ENCODE assay signal across 8 cellular contexts in the genomic region with DNA sequence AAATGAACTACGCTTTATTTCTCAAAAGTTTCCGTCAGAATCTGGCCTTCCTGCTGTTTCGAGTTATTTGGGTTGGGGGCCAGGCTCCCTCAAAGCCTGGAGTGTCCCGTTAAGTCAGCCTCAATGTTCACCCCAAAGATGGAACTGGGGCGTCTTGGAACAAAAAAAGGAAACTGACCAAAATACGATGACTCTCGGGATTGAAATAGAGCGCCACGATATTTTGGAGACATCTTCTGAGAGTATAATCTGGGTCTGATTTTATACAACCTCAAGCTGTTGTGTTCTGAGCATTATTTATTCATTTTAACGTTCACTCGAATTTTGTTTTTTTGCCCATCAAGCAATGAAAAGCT. TPM values are rescaled to one million over a fixed set of nuclear protein-coding genes. Genes with fewer than 3 reads are reported as not detected.
DNase-seq lines count a peak whose midpoint lies in the region; FAIRE-seq and TF ChIP-seq lines count a peak whose summit lies in the region.

No MANE protein-coding gene starts in this region.

- H3K36me3 ChIP-seq in SJSA1 (no peaks in the 10 kb centered on the region), trophoblast cell (ENCODE audit: control insufficient read depth in 1 of 2, insufficient read depth in 2 of 2, low read length in 2 of 2) (no peaks in the 10 kb centered on the region)

- peak overlapping the region; percentile 67 for H3K4me2 ChIP-seq in trophoblast cell (ENCODE audit: low read length)

- no peak overlapping the region for H4K8ac ChIP-seq in trophoblast cell (ENCODE audit: low read depth, low read length)

- no peak overlapping the region for H4K12ac ChIP-seq in trophoblast cell (ENCODE audit: low read depth, low read length)

- H3K4me1 ChIP-seq in SJSA1 (replicated peaks) = no peaks in the 10 kb centered on the region
- peaks cover 0 to 4% of the 10 kb centered on the region in 2 experiments for H3K4me1 ChIP-seq in trophoblast cell (ENCODE audit: control insufficient read depth in 1 of 2, insufficient read depth in 2 of 2, low read length in 2 of 2)

- no peak for TF ChIP-seq CTCF in epithelial cell of esophagus (IDR thresholded peaks at IDR 0.05; ENCODE audit: insufficient read depth, low read depth, low read length, missing control alignments)

- H3K9me3 ChIP-seq in SJSA1 (replicated peaks) (no peaks in the 10 kb centered on the region), trophoblast cell (ENCODE audit: insufficient read depth, low read depth, low read length) (no peaks in the 10 kb centered on the region)

- H3K9ac ChIP-seq in trophoblast cell (ENCODE audit: low read length) = no peak overlapping the region

- H3K27me3 ChIP-seq in SJSA1 (replicated peaks) (0 out of 2 replicates have a peak, but pooled peaks cover 7% of the 10 kb centered on the region), trophoblast cell (ENCODE audit: insufficient read depth, low read length) (no peaks in the 10 kb centered on the region)

- no peak overlapping the region for H2BK12ac ChIP-seq in trophoblast cell (ENCODE audit: low read length)

- FAIRE-seq in H54 (lab: Jason Lieb, UNC) = no peak

- no peaks in the 10 kb centered on the region for H3K79me2 ChIP-seq in trophoblast cell (ENCODE audit: control insufficient read depth, insufficient read depth, low read length, poor library complexity)

- H3K18ac ChIP-seq in trophoblast cell (ENCODE audit: low read length) = no peak overlapping the region

- H3K27ac ChIP-seq in SJSA1 = no peak overlapping the region
- no peak overlapping the region for H3K27ac ChIP-seq in trophoblast cell (ENCODE audit: low read depth, low read length)

- no peak for TF ChIP-seq POLR2A in H54 (IDR thresholded peaks at IDR 0.05; ENCODE audit: low read depth, low read length)

- H3K4me3 ChIP-seq in SJSA1 = peak overlapping the region; percentile 17
- peak overlapping the region; percentile 52 for H3K4me3 ChIP-seq in epithelial cell of esophagus (ENCODE audit: low read length)
- no peak overlapping the region for H3K4me3 ChIP-seq in trophoblast cell (ENCODE audit: low read depth, low read length)

- no peak overlapping the region for H2AFZ ChIP-seq in trophoblast cell (ENCODE audit: insufficient read depth, low read length, poor library complexity)

- peak; percentile 62 for DNase-seq in DMS114 treated with DMSO at 0.1 percent for 48 hours (lab: John Stamatoyannopoulos, UW; ENCODE audit: unreplicated experiment)
- no peak for DNase-seq in SJSA1 (ENCODE audit: low read depth in 1 of 2, low spot score in 2 of 2)
- DNase-seq in epithelial cell of esophagus (ENCODE audit: low read depth) = no peak
- DNase-seq in trophoblast cell = no peak
- no peak for DNase-seq in COLO829 (ENCODE audit: low spot score)
- no peak for DNase-seq in Kasumi-1 (lab: John Stamatoyannopoulos, UW)
- no peak for DNase-seq in H54 (ENCODE audit: insufficient read length, low spot score)
- DNase-seq in EL = no peak

- no peaks in the 10 kb centered on the region for H3K79me1 ChIP-seq in trophoblast cell (ENCODE audit: low read length)

- no peak overlapping the region for H3K14ac ChIP-seq in trophoblast cell (ENCODE audit: low read length)

- H3K4ac ChIP-seq in trophoblast cell (ENCODE audit: low read depth, low read length) = no peak overlapping the region

- H2BK5ac ChIP-seq in trophoblast cell (ENCODE audit: low read depth, low read length, poor library complexity) = no peak overlapping the region

- no peak overlapping the region for H3K23ac ChIP-seq in trophoblast cell (ENCODE audit: low read length)

- H2AK5ac ChIP-seq in trophoblast cell (ENCODE audit: low read length) = no peak overlapping the region

- no peak overlapping the region for H4K91ac ChIP-seq in trophoblast cell (ENCODE audit: low read depth, low read length)

- WGBS in trophoblast cell (ENCODE audit: extremely low coverage, insufficient coverage, insufficient read length) = no CpG with 5 or more reads among the region's 11 CpGs

- peak overlapping the region; percentile 11 for H2BK120ac ChIP-seq in trophoblast cell (ENCODE audit: insufficient read depth, low read length, poor library complexity)

RNA-seq across cellular contexts. Expression of gene TLX3, which starts 28.1 kb away (rescaled TPM):
- total RNA-seq in SJSA1 (2014; rRNA removed; shearing (Covaris generic)) = not detected in 2 replicates
- not detected in 2 replicates for polyA plus RNA-seq in trophoblast cell (2013)

RNA-seq across cellular contexts. Expression of gene NPM1, which starts 50.5 kb away (rescaled TPM):
- total RNA-seq in SJSA1 (2014; rRNA removed; shearing (Covaris generic)) = 2,195 and 3,207 TPM in 2 replicates
- 1,500 and 1,549 TPM in 2 replicates for polyA plus RNA-seq in trophoblast cell (2013)
